8 cellular contexts compared by ENCODE assay signal in the genomic region with DNA sequence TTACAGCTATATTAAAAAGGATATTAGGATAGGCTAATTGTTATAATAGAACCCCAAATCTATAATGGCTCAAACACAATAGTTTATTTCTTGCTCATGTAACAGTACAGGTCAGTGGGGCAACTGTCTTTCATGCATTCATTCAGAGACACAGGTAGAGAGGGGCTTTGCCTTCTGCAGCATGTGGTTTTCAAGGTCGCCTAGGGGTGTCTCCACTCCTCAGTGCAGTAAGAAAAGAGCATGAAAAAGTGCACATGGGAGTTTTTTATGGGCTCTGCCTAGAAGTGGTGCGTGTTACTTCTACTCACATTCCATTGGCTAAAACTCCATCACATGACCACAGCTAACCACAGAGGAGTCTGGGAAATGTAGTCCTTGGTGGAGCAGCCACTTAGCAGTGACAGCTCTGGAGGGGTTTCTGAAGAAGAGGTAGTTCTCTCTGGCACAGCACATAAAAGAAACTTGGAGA. TPM values are rescaled to one million over a fixed set of nuclear protein-coding genes. Genes with fewer than 3 reads are reported as not detected.
DNase-seq lines count a peak whose midpoint lies in the region; ATAC-seq lines count a peak whose summit lies in the region.

No MANE protein-coding gene starts in this region.

- peaks cover 7 to 11% (median 8%) of the 10 kb centered on the region in 3 donors for H3K4me1 Mint-ChIP-seq in CD8-positive, alpha-beta memory T cell
- peaks cover 4 to 17% (median 7%) of the 10 kb centered on the region in 7 donors for H3K4me1 Mint-ChIP-seq in naive thymus-derived CD4-positive, alpha-beta T cell

- ATAC-seq in HG03342 (IDR thresholded peaks at IDR 0.05; ENCODE audit: unreplicated experiment), result peak; percentile 88
- peak; percentile 99 for ATAC-seq in naive thymus-derived CD4-positive, alpha-beta T cell

- no peaks in the 10 kb centered on the region for H3K27me3 ChIP-seq in CD8-positive, alpha-beta memory T cell (ENCODE audit: insufficient read depth, low read length, poor library complexity, severe bottlenecking)
- H3K27me3 ChIP-seq in naive thymus-derived CD4-positive, alpha-beta T cell (ENCODE audit: control insufficient read depth in 2 of 2, insufficient read depth in 2 of 2, low read length in 2 of 2), result no peaks in the 10 kb centered on the region

- H3K4me3 Mint-ChIP-seq in CD8-positive, alpha-beta memory T cell, result no peak overlapping the region
- no peak overlapping the region for H3K4me3 Mint-ChIP-seq in naive thymus-derived CD4-positive, alpha-beta T cell

- H3K9me3 ChIP-seq in CD8-positive, alpha-beta memory T cell (ENCODE audit: low read length), result no peaks in the 10 kb centered on the region
- no peaks in the 10 kb centered on the region for H3K9me3 ChIP-seq in naive thymus-derived CD4-positive, alpha-beta T cell (ENCODE audit: control insufficient read depth in 2 of 3, low read length in 3 of 3)

- H3K4me1 ChIP-seq in CD8-positive, alpha-beta memory T cell (ENCODE audit: insufficient read depth, low read length), result peaks cover 3% of the 10 kb centered on the region
- no peaks in the 10 kb centered on the region for H3K4me1 ChIP-seq in naive thymus-derived CD4-positive, alpha-beta T cell (ENCODE audit: control insufficient read depth in 2 of 2, insufficient read depth in 2 of 2, low read length in 2 of 2)

- no peaks in the 10 kb centered on the region for H3K36me3 Mint-ChIP-seq in CD8-positive, alpha-beta memory T cell
- peaks cover 0 to 1% (median 0%) of the 10 kb centered on the region in 5 donors for H3K36me3 Mint-ChIP-seq in naive thymus-derived CD4-positive, alpha-beta T cell

- peak overlapping the region; percentile 61 for H3K27ac ChIP-seq in CD8-positive, alpha-beta memory T cell (ENCODE audit: low read depth, low read length)
- H3K27ac ChIP-seq in epithelial cell of prostate, result peak overlapping the region; percentile 100
- H3K27ac ChIP-seq in naive thymus-derived CD4-positive, alpha-beta T cell (ENCODE audit: low read depth, low read length), result no peak overlapping the region

- peak overlapping the region in 3 of 8 donors; percentile 2 to 63 (median 53) for H3K27ac Mint-ChIP-seq in CD8-positive, alpha-beta memory T cell
- peak overlapping the region in 6 of 9 donors; percentile 13 to 76 (median 46) for H3K27ac Mint-ChIP-seq in naive thymus-derived CD4-positive, alpha-beta T cell

- H3K9me3 Mint-ChIP-seq in CD8-positive, alpha-beta memory T cell, result no peaks in the 10 kb centered on the region
- H3K9me3 Mint-ChIP-seq in naive thymus-derived CD4-positive, alpha-beta T cell, result no peaks in the 10 kb centered on the region

- no peaks in the 10 kb centered on the region for H3K36me3 ChIP-seq in CD8-positive, alpha-beta memory T cell (ENCODE audit: insufficient read depth, low read length)
- H3K36me3 ChIP-seq in naive thymus-derived CD4-positive, alpha-beta T cell (ENCODE audit: control insufficient read depth in 2 of 3, insufficient read depth in 3 of 3, low read length in 3 of 3), result no peaks in the 10 kb centered on the region

- POLR2A ChIA-PET in CD8-positive, alpha-beta memory T cell (lab: Charles Lee), result interaction anchor here (0.7 to 1.4 kb wide), 3 partner anchors 9 to 74 kb away, joined by 3 to 7 read pairs (median 4); no protein-coding TSS in a partner anchor
- POLR2A ChIA-PET in naive thymus-derived CD4-positive, alpha-beta T cell (lab: Charles Lee), result interaction anchor here (0.6 to 1.2 kb wide), 8 partner anchors 9 to 85 kb away, joined by 3 to 4 read pairs (median 3); no protein-coding TSS in a partner anchor

- CTCF ChIA-PET in CD8-positive, alpha-beta memory T cell (lab: Charles Lee), result interaction anchor here (0.6 to 5.3 kb wide), 24 partner anchors 9 to 227 kb away, joined by 3 to 62 read pairs (median 4); no protein-coding TSS in a partner anchor
- CTCF ChIA-PET in naive thymus-derived CD4-positive, alpha-beta T cell (lab: Charles Lee), result interaction anchor here (0.6 to 3.0 kb wide), 11 partner anchors 21 to 211 kb away, joined by 3 to 17 read pairs (median 4); no protein-coding TSS in a partner anchor

- H3K27me3 Mint-ChIP-seq in CD8-positive, alpha-beta memory T cell, result peaks cover 0 to 2% of the 10 kb centered on the region in 2 donors
- peaks cover 0 to 3% (median 0%) of the 10 kb centered on the region in 5 donors for H3K27me3 Mint-ChIP-seq in naive thymus-derived CD4-positive, alpha-beta T cell

- H3K4me3 ChIP-seq in CD8-positive, alpha-beta memory T cell (ENCODE audit: low read length), result no peak overlapping the region
- H3K4me3 ChIP-seq in naive thymus-derived CD4-positive, alpha-beta T cell (ENCODE audit: low read length), result no peak overlapping the region

- DNase-seq in CD8-positive, alpha-beta memory T cell, result peak; percentile 17 to 83 (median 79)
- DNase-seq in GM19238 (ENCODE audit: insufficient read length, low spot score) (peak; percentile 46), NCI-H82 treated with DMSO at 0.1 percent for 48 hours (lab: John Stamatoyannopoulos, UW; ENCODE audit: unreplicated experiment) (peak; percentile 91), epithelial cell of prostate (ENCODE audit: low read depth, low spot score) (peak; percentile 43), stromal cell of bone marrow (ENCODE audit: low read depth) (peak; percentile 85)
- peak; percentile 45 for DNase-seq in activated CD8-positive, alpha-beta memory T cell treated with anti-CD3 and anti-CD28 coated beads, Interleukin-2, amount 50 U/mL, for 1 hour (ENCODE audit: extremely low read depth)
- peak; percentile 17 to 90 (median 81) for DNase-seq in naive thymus-derived CD4-positive, alpha-beta T cell

- intact Hi-C loops in naive thymus-derived CD4-positive, alpha-beta T cell (cut with micrococcal nuclease), result loop anchor here (1.0 to 5.0 kb wide), 8 partner anchors 32 to 138 kb away; a partner anchor contains a TSS

RNA-seq across cellular contexts. Expression of a gene that starts 1.8 kb away (rescaled TPM):
- 10 to 100 TPM; 78.6 to 87.1 TPM for total RNA-seq in CD8-positive, alpha-beta memory T cell
- 115 TPM for polyA plus RNA-seq in CD8-positive, alpha-beta memory T cell
- 10 to 100 TPM; 25.0 to 58.3 (median 35.8) TPM for total RNA-seq in naive thymus-derived CD4-positive, alpha-beta T cell
- polyA plus RNA-seq in naive thymus-derived CD4-positive, alpha-beta T cell, result 10 to 100 TPM; 56.3 to 70.5 TPM
